Comparison of ENCODE assay signal across 8 cellular contexts in the genomic region with DNA sequence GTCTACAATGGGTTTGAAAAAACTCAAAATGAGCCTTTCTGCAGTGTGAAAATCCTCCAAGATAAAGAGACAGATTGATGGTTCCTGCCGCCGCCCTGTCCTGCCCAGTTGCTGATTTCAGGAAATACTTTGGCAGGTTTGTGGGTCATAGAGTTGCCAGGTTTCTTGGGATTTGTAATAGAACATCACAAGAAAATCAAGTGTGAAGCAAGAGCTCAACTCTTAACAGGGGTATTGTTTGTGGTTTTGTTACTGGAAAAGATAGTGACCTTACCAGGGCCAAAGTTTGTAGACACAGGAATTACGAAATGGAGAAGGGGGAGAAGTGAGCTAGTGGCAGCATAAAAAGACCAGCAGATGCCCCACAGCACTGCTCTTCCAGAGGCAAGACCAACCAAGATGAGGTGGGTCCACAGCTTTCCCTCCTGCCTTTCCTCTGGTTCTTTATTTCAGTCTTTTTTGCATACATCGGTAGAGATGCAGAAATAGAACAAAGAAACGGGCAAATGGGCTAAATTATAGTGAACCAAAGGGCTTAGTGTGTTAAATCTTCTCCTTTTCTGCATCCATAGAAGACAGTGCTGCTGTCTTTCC. TPM values are rescaled to one million over a fixed set of nuclear protein-coding genes. Genes with fewer than 3 reads are reported as not detected.
"Had no signal": no experiment of that assay in that cellular context is flagged by ENCODE, and none has a peak within 500 bp of the region (broad histone marks: within the 10 kb centered on the region; RNA-seq: fewer than 3 reads in every experiment).

A gene with protein sequence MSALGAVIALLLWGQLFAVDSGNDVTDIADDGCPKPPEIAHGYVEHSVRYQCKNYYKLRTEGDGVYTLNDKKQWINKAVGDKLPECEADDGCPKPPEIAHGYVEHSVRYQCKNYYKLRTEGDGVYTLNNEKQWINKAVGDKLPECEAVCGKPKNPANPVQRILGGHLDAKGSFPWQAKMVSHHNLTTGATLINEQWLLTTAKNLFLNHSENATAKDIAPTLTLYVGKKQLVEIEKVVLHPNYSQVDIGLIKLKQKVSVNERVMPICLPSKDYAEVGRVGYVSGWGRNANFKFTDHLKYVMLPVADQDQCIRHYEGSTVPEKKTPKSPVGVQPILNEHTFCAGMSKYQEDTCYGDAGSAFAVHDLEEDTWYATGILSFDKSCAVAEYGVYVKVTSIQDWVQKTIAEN (plus strand): TSS at position 252 of the 594 bp plus-strand sequence. CDS start 148 bp downstream, at position 400.

RNA-seq across cellular contexts. Expression of the gene that starts here (rescaled TPM):
- total RNA-seq: activated CD8-positive, alpha-beta memory T cell treated with anti-CD3 and anti-CD28 coated beads for 36 hours; activated T-helper 2 cell treated with anti-CD3 and anti-CD28 coated beads, Interferon-gamma antibody, Interleukin-2, Interleukin-4, amounts not matched to agents 10 μg/mL and 5 μg/mL and 100 μg/mL, durations not matched to agents 14 hours and 24 hours and 36 hours; chondrocyte; dermis microvascular lymphatic vessel endothelial cell; fibroblast of villous mesenchyme; left colon; myocyte had no signal
- polyA plus RNA-seq: SK-N-SH had no signal
